1 cellular context compared by ENCODE assay signal in the genomic region with DNA sequence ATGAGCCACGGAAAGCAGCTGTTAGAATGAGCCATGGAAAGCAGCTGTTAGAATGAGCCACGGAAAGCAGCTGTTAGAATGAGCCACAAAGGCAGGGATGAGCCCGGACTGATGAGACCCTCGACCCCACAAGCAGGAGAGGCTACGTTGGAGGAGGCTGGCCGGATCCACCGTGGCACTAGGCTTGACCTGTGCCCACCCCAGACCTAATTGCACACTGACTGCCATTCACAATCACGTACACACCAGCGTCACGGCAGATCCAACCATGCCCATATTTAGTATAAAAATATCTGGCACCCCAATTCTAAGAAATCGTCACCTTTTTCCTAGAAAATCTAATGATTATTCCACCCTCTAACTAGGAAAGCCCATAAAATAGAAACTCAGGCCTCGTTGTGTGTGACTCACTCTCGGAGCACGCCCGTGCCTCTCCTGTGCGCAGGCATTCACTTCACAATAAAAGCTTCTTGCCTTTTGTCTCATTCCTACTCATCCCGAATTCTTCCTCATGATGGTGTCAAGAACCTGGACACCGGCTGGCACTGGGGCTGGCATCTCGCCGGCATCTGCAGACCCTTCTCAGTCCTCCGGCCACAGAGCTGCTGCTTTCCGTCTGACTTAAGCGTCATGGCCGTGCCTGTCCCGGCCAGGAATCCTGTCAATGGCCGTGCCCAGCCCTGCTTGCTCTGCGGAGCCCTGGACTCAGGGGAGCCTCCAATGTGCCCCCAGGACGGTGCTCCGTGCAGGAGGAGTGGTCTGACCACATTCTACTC.
TF ChIP-seq lines count a peak whose summit lies in the region.

No MANE protein-coding gene starts in this region.

TF ChIP-seq in WTC11, 78 proteins besides CTCF, POLR2A, EP300 and RAD21 (continued from another document):
- TF ChIP-seq, protein P1, sequence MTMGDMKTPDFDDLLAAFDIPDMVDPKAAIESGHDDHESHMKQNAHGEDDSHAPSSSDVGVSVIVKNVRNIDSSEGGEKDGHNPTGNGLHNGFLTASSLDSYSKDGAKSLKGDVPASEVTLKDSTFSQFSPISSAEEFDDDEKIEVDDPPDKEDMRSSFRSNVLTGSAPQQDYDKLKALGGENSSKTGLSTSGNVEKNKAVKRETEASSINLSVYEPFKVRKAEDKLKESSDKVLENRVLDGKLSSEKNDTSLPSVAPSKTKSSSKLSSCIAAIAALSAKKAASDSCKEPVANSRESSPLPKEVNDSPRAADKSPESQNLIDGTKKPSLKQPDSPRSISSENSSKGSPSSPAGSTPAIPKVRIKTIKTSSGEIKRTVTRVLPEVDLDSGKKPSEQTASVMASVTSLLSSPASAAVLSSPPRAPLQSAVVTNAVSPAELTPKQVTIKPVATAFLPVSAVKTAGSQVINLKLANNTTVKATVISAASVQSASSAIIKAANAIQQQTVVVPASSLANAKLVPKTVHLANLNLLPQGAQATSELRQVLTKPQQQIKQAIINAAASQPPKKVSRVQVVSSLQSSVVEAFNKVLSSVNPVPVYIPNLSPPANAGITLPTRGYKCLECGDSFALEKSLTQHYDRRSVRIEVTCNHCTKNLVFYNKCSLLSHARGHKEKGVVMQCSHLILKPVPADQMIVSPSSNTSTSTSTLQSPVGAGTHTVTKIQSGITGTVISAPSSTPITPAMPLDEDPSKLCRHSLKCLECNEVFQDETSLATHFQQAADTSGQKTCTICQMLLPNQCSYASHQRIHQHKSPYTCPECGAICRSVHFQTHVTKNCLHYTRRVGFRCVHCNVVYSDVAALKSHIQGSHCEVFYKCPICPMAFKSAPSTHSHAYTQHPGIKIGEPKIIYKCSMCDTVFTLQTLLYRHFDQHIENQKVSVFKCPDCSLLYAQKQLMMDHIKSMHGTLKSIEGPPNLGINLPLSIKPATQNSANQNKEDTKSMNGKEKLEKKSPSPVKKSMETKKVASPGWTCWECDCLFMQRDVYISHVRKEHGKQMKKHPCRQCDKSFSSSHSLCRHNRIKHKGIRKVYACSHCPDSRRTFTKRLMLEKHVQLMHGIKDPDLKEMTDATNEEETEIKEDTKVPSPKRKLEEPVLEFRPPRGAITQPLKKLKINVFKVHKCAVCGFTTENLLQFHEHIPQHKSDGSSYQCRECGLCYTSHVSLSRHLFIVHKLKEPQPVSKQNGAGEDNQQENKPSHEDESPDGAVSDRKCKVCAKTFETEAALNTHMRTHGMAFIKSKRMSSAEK (CRISPR knock-in tag; IDR thresholded peaks at IDR 0.05; ENCODE audit: borderline replicate concordance), result no peak
TF ChIP-seq in WTC11: peak in this region for 1.
